In the genomic region with DNA sequence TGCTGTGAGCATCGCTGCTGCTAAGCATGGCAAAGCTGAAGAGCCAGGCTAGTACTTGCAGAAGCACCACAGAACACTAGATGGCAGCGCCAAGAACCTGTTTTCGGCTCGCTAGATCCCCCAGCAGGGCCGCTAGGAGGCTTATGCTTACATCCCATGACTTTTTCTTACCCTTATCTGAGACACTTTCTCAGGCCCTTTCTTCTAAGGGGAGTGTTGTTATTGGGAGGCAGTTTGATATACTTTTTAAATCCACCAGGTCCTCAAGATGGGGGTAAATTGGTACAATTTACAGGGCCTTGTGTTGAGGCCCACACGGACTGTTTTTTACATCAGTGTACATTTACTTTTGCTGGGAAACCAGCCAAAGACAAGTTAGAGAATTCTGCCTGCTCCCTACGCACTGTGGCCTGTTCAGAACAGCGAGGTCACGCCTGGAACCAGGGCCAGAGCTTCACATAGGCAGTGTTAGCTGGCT, we compare ENCODE assay signal across 2 cellular contexts.
TF ChIP-seq lines count a peak whose summit lies in the region.

No MANE protein-coding gene starts in this region.

TF ChIP-seq in Ishikawa, 13 proteins besides CTCF, POLR2A, EP300 and RAD21:
- TF ChIP-seq NFIC (IDR thresholded peaks at IDR 0.05) (no peak), CEBPB (IDR thresholded peaks at IDR 0.05) (no peak), ZBTB7A (IDR thresholded peaks at IDR 0.05; ENCODE audit: low read depth) (no peak), EGR1 (IDR thresholded peaks at IDR 0.05) (no peak), TCF12 (IDR thresholded peaks at IDR 0.05; ENCODE audit: low read depth) (no peak), TAF1 (IDR thresholded peaks at IDR 0.05; ENCODE audit: low read depth) (no peak), FOXM1 (IDR thresholded peaks at IDR 0.05; ENCODE audit: borderline replicate concordance, low read depth) (no peak), TEAD4 (IDR thresholded peaks at IDR 0.05) (no peak), CREB1 (IDR thresholded peaks at IDR 0.05; ENCODE audit: low read depth) (no peak), YY1 (IDR thresholded peaks at IDR 0.05; ENCODE audit: low read depth) (no peak)
- TF ChIP-seq, protein P1, sequence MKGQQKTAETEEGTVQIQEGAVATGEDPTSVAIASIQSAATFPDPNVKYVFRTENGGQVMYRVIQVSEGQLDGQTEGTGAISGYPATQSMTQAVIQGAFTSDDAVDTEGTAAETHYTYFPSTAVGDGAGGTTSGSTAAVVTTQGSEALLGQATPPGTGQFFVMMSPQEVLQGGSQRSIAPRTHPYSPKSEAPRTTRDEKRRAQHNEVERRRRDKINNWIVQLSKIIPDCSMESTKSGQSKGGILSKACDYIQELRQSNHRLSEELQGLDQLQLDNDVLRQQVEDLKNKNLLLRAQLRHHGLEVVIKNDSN (IDR thresholded peaks at IDR 0.05) = no peak
- TF ChIP-seq, protein P2, sequence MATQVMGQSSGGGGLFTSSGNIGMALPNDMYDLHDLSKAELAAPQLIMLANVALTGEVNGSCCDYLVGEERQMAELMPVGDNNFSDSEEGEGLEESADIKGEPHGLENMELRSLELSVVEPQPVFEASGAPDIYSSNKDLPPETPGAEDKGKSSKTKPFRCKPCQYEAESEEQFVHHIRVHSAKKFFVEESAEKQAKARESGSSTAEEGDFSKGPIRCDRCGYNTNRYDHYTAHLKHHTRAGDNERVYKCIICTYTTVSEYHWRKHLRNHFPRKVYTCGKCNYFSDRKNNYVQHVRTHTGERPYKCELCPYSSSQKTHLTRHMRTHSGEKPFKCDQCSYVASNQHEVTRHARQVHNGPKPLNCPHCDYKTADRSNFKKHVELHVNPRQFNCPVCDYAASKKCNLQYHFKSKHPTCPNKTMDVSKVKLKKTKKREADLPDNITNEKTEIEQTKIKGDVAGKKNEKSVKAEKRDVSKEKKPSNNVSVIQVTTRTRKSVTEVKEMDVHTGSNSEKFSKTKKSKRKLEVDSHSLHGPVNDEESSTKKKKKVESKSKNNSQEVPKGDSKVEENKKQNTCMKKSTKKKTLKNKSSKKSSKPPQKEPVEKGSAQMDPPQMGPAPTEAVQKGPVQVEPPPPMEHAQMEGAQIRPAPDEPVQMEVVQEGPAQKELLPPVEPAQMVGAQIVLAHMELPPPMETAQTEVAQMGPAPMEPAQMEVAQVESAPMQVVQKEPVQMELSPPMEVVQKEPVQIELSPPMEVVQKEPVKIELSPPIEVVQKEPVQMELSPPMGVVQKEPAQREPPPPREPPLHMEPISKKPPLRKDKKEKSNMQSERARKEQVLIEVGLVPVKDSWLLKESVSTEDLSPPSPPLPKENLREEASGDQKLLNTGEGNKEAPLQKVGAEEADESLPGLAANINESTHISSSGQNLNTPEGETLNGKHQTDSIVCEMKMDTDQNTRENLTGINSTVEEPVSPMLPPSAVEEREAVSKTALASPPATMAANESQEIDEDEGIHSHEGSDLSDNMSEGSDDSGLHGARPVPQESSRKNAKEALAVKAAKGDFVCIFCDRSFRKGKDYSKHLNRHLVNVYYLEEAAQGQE (IDR thresholded peaks at IDR 0.05; ENCODE audit: low read depth) = no peak
- TF ChIP-seq, protein P3, sequence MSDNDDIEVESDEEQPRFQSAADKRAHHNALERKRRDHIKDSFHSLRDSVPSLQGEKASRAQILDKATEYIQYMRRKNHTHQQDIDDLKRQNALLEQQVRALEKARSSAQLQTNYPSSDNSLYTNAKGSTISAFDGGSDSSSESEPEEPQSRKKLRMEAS (IDR thresholded peaks at IDR 0.05) = no peak
TF ChIP-seq in Ishikawa: peak in this region for 0.

TF ChIP-seq in GM12878, 131 proteins besides CTCF, POLR2A, EP300 and RAD21 (continues in another document):
- no peak for TF ChIP-seq NR2C1 (IDR thresholded peaks at IDR 0.05)
- TF ChIP-seq SMC3 (IDR thresholded peaks at IDR 0.05; ENCODE audit: borderline replicate concordance, low read length) = peak; percentile 85
- TF ChIP-seq CREM (IDR thresholded peaks at IDR 0.05; ENCODE audit: low read depth) = no peak
- no peak for TF ChIP-seq NRF1 (conservative IDR thresholded peaks at IDR 0.05; ENCODE audit: low read depth, low read length)
- TF ChIP-seq HCFC1 (IDR thresholded peaks at IDR 0.05; ENCODE audit: low read length) = no peak
- no peak for TF ChIP-seq ESRRA (IDR thresholded peaks at IDR 0.05; ENCODE audit: low read length)
- no peak for TF ChIP-seq SUPT20H (IDR thresholded peaks at IDR 0.05; ENCODE audit: borderline replicate concordance, control insufficient read depth, low read depth, low read length)
- TF ChIP-seq ZSCAN29 (IDR thresholded peaks at IDR 0.05) = no peak
- TF ChIP-seq, protein P4, sequence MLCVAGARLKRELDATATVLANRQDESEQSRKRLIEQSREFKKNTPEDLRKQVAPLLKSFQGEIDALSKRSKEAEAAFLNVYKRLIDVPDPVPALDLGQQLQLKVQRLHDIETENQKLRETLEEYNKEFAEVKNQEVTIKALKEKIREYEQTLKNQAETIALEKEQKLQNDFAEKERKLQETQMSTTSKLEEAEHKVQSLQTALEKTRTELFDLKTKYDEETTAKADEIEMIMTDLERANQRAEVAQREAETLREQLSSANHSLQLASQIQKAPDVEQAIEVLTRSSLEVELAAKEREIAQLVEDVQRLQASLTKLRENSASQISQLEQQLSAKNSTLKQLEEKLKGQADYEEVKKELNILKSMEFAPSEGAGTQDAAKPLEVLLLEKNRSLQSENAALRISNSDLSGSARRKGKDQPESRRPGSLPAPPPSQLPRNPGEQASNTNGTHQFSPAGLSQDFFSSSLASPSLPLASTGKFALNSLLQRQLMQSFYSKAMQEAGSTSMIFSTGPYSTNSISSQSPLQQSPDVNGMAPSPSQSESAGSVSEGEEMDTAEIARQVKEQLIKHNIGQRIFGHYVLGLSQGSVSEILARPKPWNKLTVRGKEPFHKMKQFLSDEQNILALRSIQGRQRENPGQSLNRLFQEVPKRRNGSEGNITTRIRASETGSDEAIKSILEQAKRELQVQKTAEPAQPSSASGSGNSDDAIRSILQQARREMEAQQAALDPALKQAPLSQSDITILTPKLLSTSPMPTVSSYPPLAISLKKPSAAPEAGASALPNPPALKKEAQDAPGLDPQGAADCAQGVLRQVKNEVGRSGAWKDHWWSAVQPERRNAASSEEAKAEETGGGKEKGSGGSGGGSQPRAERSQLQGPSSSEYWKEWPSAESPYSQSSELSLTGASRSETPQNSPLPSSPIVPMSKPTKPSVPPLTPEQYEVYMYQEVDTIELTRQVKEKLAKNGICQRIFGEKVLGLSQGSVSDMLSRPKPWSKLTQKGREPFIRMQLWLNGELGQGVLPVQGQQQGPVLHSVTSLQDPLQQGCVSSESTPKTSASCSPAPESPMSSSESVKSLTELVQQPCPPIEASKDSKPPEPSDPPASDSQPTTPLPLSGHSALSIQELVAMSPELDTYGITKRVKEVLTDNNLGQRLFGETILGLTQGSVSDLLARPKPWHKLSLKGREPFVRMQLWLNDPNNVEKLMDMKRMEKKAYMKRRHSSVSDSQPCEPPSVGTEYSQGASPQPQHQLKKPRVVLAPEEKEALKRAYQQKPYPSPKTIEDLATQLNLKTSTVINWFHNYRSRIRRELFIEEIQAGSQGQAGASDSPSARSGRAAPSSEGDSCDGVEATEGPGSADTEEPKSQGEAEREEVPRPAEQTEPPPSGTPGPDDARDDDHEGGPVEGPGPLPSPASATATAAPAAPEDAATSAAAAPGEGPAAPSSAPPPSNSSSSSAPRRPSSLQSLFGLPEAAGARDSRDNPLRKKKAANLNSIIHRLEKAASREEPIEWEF (IDR thresholded peaks at IDR 0.05; ENCODE audit: insufficient replicate concordance, low read depth, low read length) = no peak
- no peak for TF ChIP-seq SPI1 (IDR thresholded peaks at IDR 0.05; ENCODE audit: borderline replicate concordance, insufficient read depth, low read depth, low read length)
- TF ChIP-seq, protein P5, sequence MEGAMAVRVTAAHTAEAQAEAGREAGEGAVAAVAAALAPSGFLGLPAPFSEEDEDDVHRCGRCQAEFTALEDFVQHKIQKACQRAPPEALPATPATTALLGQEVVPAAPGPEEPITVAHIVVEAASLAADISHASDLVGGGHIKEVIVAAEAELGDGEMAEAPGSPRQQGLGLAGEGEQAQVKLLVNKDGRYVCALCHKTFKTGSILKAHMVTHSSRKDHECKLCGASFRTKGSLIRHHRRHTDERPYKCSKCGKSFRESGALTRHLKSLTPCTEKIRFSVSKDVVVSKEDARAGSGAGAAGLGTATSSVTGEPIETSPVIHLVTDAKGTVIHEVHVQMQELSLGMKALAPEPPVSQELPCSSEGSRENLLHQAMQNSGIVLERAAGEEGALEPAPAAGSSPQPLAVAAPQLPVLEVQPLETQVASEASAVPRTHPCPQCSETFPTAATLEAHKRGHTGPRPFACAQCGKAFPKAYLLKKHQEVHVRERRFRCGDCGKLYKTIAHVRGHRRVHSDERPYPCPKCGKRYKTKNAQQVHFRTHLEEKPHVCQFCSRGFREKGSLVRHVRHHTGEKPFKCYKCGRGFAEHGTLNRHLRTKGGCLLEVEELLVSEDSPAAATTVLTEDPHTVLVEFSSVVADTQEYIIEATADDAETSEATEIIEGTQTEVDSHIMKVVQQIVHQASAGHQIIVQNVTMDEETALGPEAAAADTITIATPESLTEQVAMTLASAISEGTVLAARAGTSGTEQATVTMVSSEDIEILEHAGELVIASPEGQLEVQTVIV (IDR thresholded peaks at IDR 0.05; ENCODE audit: borderline replicate concordance, partially characterized antibody) = no peak
- no peak for TF ChIP-seq KAT2A (conservative IDR thresholded peaks at IDR 0.05; ENCODE audit: control insufficient read depth, low read depth, low read length)
- TF ChIP-seq MXI1 (IDR thresholded peaks at IDR 0.05; ENCODE audit: low read depth, low read length) = no peak
- no peak for TF ChIP-seq BHLHE40 (IDR thresholded peaks at IDR 0.05; ENCODE audit: borderline replicate concordance in 1 of 2, low read depth in 2 of 2, low read length in 1 of 2)
- TF ChIP-seq BACH1 (IDR thresholded peaks at IDR 0.05; ENCODE audit: borderline replicate concordance) = no peak
- TF ChIP-seq HDAC2 (IDR thresholded peaks at IDR 0.05) = no peak
- TF ChIP-seq RUNX3 (IDR thresholded peaks at IDR 0.05; ENCODE audit: low read length) = peak; percentile 41
- TF ChIP-seq CHD2 (IDR thresholded peaks at IDR 0.05; ENCODE audit: borderline replicate concordance, low read depth, low read length) = no peak
- TF ChIP-seq MYC (IDR thresholded peaks at IDR 0.05; ENCODE audit: insufficient read depth, insufficient read length, insufficient replicate concordance, low read length, severe bottlenecking) = no peak
- TF ChIP-seq CBFB (IDR thresholded peaks at IDR 0.05; ENCODE audit: low read depth) = no peak
- TF ChIP-seq BRCA1 (IDR thresholded peaks at IDR 0.05; ENCODE audit: low read depth, low read length) = no peak
- TF ChIP-seq, protein P6, sequence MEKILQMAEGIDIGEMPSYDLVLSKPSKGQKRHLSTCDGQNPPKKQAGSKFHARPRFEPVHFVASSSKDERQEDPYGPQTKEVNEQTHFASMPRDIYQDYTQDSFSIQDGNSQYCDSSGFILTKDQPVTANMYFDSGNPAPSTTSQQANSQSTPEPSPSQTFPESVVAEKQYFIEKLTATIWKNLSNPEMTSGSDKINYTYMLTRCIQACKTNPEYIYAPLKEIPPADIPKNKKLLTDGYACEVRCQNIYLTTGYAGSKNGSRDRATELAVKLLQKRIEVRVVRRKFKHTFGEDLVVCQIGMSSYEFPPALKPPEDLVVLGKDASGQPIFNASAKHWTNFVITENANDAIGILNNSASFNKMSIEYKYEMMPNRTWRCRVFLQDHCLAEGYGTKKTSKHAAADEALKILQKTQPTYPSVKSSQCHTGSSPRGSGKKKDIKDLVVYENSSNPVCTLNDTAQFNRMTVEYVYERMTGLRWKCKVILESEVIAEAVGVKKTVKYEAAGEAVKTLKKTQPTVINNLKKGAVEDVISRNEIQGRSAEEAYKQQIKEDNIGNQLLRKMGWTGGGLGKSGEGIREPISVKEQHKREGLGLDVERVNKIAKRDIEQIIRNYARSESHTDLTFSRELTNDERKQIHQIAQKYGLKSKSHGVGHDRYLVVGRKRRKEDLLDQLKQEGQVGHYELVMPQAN (conservative IDR thresholded peaks at IDR 0.05) = no peak
- TF ChIP-seq, protein P7, sequence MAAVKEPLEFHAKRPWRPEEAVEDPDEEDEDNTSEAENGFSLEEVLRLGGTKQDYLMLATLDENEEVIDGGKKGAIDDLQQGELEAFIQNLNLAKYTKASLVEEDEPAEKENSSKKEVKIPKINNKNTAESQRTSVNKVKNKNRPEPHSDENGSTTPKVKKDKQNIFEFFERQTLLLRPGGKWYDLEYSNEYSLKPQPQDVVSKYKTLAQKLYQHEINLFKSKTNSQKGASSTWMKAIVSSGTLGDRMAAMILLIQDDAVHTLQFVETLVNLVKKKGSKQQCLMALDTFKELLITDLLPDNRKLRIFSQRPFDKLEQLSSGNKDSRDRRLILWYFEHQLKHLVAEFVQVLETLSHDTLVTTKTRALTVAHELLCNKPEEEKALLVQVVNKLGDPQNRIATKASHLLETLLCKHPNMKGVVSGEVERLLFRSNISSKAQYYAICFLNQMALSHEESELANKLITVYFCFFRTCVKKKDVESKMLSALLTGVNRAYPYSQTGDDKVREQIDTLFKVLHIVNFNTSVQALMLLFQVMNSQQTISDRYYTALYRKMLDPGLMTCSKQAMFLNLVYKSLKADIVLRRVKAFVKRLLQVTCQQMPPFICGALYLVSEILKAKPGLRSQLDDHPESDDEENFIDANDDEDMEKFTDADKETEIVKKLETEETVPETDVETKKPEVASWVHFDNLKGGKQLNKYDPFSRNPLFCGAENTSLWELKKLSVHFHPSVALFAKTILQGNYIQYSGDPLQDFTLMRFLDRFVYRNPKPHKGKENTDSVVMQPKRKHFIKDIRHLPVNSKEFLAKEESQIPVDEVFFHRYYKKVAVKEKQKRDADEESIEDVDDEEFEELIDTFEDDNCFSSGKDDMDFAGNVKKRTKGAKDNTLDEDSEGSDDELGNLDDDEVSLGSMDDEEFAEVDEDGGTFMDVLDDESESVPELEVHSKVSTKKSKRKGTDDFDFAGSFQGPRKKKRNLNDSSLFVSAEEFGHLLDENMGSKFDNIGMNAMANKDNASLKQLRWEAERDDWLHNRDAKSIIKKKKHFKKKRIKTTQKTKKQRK (IDR thresholded peaks at IDR 0.05; ENCODE audit: low read depth, low read length) = no peak
- TF ChIP-seq FOXM1 (IDR thresholded peaks at IDR 0.05; ENCODE audit: low read depth, low read length) = no peak
- TF ChIP-seq, protein P8, sequence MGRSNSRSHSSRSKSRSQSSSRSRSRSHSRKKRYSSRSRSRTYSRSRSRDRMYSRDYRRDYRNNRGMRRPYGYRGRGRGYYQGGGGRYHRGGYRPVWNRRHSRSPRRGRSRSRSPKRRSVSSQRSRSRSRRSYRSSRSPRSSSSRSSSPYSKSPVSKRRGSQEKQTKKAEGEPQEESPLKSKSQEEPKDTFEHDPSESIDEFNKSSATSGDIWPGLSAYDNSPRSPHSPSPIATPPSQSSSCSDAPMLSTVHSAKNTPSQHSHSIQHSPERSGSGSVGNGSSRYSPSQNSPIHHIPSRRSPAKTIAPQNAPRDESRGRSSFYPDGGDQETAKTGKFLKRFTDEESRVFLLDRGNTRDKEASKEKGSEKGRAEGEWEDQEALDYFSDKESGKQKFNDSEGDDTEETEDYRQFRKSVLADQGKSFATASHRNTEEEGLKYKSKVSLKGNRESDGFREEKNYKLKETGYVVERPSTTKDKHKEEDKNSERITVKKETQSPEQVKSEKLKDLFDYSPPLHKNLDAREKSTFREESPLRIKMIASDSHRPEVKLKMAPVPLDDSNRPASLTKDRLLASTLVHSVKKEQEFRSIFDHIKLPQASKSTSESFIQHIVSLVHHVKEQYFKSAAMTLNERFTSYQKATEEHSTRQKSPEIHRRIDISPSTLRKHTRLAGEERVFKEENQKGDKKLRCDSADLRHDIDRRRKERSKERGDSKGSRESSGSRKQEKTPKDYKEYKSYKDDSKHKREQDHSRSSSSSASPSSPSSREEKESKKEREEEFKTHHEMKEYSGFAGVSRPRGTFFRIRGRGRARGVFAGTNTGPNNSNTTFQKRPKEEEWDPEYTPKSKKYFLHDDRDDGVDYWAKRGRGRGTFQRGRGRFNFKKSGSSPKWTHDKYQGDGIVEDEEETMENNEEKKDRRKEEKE (IDR thresholded peaks at IDR 0.05) = no peak
- no peak for TF ChIP-seq RCOR1 (conservative IDR thresholded peaks at IDR 0.05; ENCODE audit: low read depth, low read length)
- no peak for TF ChIP-seq ZNF274 (IDR thresholded peaks at IDR 0.05; ENCODE audit: insufficient read depth, insufficient read length)
- no peak for TF ChIP-seq POLR2AphosphoS5 (IDR thresholded peaks at IDR 0.05; ENCODE audit: low read length)
- no peak for TF ChIP-seq RB1 (IDR thresholded peaks at IDR 0.05; ENCODE audit: borderline replicate concordance)
